18 cellular contexts compared by ENCODE assay signal in the genomic region with DNA sequence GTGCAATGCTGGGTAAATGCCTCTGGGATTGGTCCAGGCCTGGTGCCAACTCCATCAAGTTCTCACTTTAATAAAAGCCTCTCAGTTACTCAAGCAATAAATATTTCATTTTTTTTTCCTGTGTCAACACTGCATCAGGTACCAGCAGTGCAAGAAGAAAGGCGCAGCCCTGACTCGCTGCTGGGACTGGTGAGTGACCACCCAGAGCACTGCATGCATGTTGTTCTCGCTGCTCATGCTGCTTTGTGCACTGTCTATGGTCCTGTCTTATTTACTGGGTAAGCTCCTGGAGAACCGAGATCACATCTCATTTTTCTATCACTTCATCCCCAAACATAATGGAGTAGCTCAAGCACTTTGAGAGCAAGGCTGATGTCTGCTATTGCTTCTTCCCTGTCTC.
DNase-seq lines count a peak whose midpoint lies in the region; ATAC-seq and TF ChIP-seq lines count a peak whose summit lies in the region.
"Had no signal": no experiment of that assay in that cellular context is flagged by ENCODE, and none has a peak within 500 bp of the region (broad histone marks: within the 10 kb centered on the region; RNA-seq: fewer than 3 reads in every experiment).

No MANE protein-coding gene starts in this region.

- TF ChIP-seq CTCF in brain (conservative IDR thresholded peaks at IDR 0.05), result no peak
- TF ChIP-seq CTCF in retinal pigment epithelial cell (conservative IDR thresholded peaks at IDR 0.05; ENCODE audit: low read depth, low read length), result no peak

- peaks cover 4% of the 10 kb centered on the region for H3K27me3 Mint-ChIP-seq in brain
- H3K27me3 Mint-ChIP-seq in effector memory CD8-positive, alpha-beta T cell, result no peaks in the 10 kb centered on the region
- H3K27me3 Mint-ChIP-seq: B cell; CD4-positive, CD25-positive, alpha-beta regulatory T cell had no signal

- DNase-seq in DMS79 treated with DMSO at 0.1 percent for 48 hours (lab: John Stamatoyannopoulos, UW), result peak; percentile 8
- no peak for DNase-seq in DMS79 (lab: John Stamatoyannopoulos, UW)
- DNase-seq in NCI-H1105 treated with DMSO at 0.1 percent for 48 hours (lab: John Stamatoyannopoulos, UW), result peak; percentile 97
- peak; percentile 29 for DNase-seq in retinal pigment epithelial cell (ENCODE audit: low read depth)
- no peak for DNase-seq in effector memory CD8-positive, alpha-beta T cell
- DNase-seq: Caco-2; CD4-positive, CD25-positive, alpha-beta regulatory T cell; CD8-positive, alpha-beta T cell; DMS153; GF-D8; GM23248; HFFc6 had no signal

- peak overlapping the region in 1 of 5 experiments; percentile 18 for H3K4me3 Mint-ChIP-seq in brain
- H3K4me3 Mint-ChIP-seq in effector memory CD8-positive, alpha-beta T cell, result no peak overlapping the region
- H3K4me3 Mint-ChIP-seq: B cell; CD4-positive, CD25-positive, alpha-beta regulatory T cell; CD8-positive, alpha-beta T cell; HFFc6 had no signal

- H3K9me3 Mint-ChIP-seq in brain, result no peaks in the 10 kb centered on the region
- H3K9me3 Mint-ChIP-seq in effector memory CD8-positive, alpha-beta T cell, result peaks cover 3 to 7% of the 10 kb centered on the region in 2 donors
- H3K9me3 Mint-ChIP-seq: CD8-positive, alpha-beta T cell; HFFc6 had no signal

- ATAC-seq in HG03095 (IDR thresholded peaks at IDR 0.05; ENCODE audit: unreplicated experiment) (no peak), GM19395 (IDR thresholded peaks at IDR 0.05; ENCODE audit: unreplicated experiment) (no peak)
- ATAC-seq in effector memory CD8-positive, alpha-beta T cell (replicated peaks), result no peak
- ATAC-seq: CD8-positive, alpha-beta T cell had no signal

- H3K4me1 Mint-ChIP-seq in brain, result peaks cover 34% of the 10 kb centered on the region
- H3K4me1 Mint-ChIP-seq in effector memory CD8-positive, alpha-beta T cell (ENCODE audit: low read depth in 2 of 2), result no peaks in the 10 kb centered on the region
- H3K4me1 Mint-ChIP-seq: B cell; CD4-positive, CD25-positive, alpha-beta regulatory T cell had no signal

- no peak overlapping the region for H3K4me3 ChIP-seq in retinal pigment epithelial cell (ENCODE audit: low read length)
- H3K4me3 ChIP-seq: BLaER1, GM23248, HAP-1 had no signal

- H3K36me3 Mint-ChIP-seq in brain, result no peaks in the 10 kb centered on the region
- H3K36me3 Mint-ChIP-seq in effector memory CD8-positive, alpha-beta T cell (ENCODE audit: insufficient read depth), result no peaks in the 10 kb centered on the region
- H3K36me3 Mint-ChIP-seq: CD4-positive, CD25-positive, alpha-beta regulatory T cell; CD8-positive, alpha-beta T cell had no signal

- H3K27ac Mint-ChIP-seq in brain, result peak overlapping the region in 3 of 5 experiments; percentile 51 to 73 (median 70)
- H3K27ac Mint-ChIP-seq in effector memory CD8-positive, alpha-beta T cell, result no peak overlapping the region
- H3K27ac Mint-ChIP-seq: B cell; CD4-positive, CD25-positive, alpha-beta regulatory T cell; CD8-positive, alpha-beta T cell; HFFc6 had no signal

Comparison
In these comparisons a context has a peak if more than half of its experiments do, and no peak if none do; other contexts are left out.
1. DNase-seq: peak in DMS79 treated with DMSO at 0.1 percent for 48 hours (single experiment), NCI-H1105 treated with DMSO at 0.1 percent for 48 hours (single experiment) and retinal pigment epithelial cell (single experiment); none in DMS79 (single experiment) and effector memory CD8-positive, alpha-beta T cell (0 of 3).
2. H3K27ac Mint-ChIP-seq: peak in brain (3 of 5); none in effector memory CD8-positive, alpha-beta T cell (0 of 2).